In genomic region chr17:49227436-49228261, GRCh38 we compare ENCODE assay signal across 1 cellular context.
TF ChIP-seq lines count a peak whose summit lies in the region.

No MANE protein-coding gene starts in this region.

TF ChIP-seq in GM12878, 131 proteins besides CTCF, POLR2A, EP300 and RAD21 (continued from another document and continues in another):
- TF ChIP-seq, protein P1, sequence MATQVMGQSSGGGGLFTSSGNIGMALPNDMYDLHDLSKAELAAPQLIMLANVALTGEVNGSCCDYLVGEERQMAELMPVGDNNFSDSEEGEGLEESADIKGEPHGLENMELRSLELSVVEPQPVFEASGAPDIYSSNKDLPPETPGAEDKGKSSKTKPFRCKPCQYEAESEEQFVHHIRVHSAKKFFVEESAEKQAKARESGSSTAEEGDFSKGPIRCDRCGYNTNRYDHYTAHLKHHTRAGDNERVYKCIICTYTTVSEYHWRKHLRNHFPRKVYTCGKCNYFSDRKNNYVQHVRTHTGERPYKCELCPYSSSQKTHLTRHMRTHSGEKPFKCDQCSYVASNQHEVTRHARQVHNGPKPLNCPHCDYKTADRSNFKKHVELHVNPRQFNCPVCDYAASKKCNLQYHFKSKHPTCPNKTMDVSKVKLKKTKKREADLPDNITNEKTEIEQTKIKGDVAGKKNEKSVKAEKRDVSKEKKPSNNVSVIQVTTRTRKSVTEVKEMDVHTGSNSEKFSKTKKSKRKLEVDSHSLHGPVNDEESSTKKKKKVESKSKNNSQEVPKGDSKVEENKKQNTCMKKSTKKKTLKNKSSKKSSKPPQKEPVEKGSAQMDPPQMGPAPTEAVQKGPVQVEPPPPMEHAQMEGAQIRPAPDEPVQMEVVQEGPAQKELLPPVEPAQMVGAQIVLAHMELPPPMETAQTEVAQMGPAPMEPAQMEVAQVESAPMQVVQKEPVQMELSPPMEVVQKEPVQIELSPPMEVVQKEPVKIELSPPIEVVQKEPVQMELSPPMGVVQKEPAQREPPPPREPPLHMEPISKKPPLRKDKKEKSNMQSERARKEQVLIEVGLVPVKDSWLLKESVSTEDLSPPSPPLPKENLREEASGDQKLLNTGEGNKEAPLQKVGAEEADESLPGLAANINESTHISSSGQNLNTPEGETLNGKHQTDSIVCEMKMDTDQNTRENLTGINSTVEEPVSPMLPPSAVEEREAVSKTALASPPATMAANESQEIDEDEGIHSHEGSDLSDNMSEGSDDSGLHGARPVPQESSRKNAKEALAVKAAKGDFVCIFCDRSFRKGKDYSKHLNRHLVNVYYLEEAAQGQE (IDR thresholded peaks at IDR 0.05; ENCODE audit: low read depth, low read length) = no peak
- no peak for TF ChIP-seq SREBF2 (IDR thresholded peaks at IDR 0.05; ENCODE audit: low read length)
- TF ChIP-seq SMC3 (IDR thresholded peaks at IDR 0.05; ENCODE audit: borderline replicate concordance, low read length) = peak; percentile 94
- peak; percentile 38 for TF ChIP-seq SKIL (IDR thresholded peaks at IDR 0.05; ENCODE audit: low read depth, poor library complexity, severe bottlenecking)
- no peak for TF ChIP-seq STAT1 (conservative IDR thresholded peaks at IDR 0.05)
- no peak for TF ChIP-seq BCL11A (IDR thresholded peaks at IDR 0.05; ENCODE audit: low read depth, low read length)
- TF ChIP-seq, protein P2, sequence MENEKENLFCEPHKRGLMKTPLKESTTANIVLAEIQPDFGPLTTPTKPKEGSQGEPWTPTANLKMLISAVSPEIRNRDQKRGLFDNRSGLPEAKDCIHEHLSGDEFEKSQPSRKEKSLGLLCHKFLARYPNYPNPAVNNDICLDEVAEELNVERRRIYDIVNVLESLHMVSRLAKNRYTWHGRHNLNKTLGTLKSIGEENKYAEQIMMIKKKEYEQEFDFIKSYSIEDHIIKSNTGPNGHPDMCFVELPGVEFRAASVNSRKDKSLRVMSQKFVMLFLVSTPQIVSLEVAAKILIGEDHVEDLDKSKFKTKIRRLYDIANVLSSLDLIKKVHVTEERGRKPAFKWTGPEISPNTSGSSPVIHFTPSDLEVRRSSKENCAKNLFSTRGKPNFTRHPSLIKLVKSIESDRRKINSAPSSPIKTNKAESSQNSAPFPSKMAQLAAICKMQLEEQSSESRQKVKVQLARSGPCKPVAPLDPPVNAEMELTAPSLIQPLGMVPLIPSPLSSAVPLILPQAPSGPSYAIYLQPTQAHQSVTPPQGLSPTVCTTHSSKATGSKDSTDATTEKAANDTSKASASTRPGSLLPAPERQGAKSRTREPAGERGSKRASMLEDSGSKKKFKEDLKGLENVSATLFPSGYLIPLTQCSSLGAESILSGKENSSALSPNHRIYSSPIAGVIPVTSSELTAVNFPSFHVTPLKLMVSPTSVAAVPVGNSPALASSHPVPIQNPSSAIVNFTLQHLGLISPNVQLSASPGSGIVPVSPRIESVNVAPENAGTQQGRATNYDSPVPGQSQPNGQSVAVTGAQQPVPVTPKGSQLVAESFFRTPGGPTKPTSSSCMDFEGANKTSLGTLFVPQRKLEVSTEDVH (IDR thresholded peaks at IDR 0.05; ENCODE audit: low read depth, partially characterized antibody) = no peak
- no peak for TF ChIP-seq CEBPZ (IDR thresholded peaks at IDR 0.05; ENCODE audit: low read depth, low read length)
- no peak for TF ChIP-seq TCF12 (IDR thresholded peaks at IDR 0.05; ENCODE audit: low read depth, low read length)
- no peak for TF ChIP-seq ZNF274 (IDR thresholded peaks at IDR 0.05; ENCODE audit: insufficient read depth, insufficient read length)
- no peak for TF ChIP-seq SMAD1 (IDR thresholded peaks at IDR 0.05; ENCODE audit: low read depth, partially characterized antibody)
- TF ChIP-seq, protein P3, sequence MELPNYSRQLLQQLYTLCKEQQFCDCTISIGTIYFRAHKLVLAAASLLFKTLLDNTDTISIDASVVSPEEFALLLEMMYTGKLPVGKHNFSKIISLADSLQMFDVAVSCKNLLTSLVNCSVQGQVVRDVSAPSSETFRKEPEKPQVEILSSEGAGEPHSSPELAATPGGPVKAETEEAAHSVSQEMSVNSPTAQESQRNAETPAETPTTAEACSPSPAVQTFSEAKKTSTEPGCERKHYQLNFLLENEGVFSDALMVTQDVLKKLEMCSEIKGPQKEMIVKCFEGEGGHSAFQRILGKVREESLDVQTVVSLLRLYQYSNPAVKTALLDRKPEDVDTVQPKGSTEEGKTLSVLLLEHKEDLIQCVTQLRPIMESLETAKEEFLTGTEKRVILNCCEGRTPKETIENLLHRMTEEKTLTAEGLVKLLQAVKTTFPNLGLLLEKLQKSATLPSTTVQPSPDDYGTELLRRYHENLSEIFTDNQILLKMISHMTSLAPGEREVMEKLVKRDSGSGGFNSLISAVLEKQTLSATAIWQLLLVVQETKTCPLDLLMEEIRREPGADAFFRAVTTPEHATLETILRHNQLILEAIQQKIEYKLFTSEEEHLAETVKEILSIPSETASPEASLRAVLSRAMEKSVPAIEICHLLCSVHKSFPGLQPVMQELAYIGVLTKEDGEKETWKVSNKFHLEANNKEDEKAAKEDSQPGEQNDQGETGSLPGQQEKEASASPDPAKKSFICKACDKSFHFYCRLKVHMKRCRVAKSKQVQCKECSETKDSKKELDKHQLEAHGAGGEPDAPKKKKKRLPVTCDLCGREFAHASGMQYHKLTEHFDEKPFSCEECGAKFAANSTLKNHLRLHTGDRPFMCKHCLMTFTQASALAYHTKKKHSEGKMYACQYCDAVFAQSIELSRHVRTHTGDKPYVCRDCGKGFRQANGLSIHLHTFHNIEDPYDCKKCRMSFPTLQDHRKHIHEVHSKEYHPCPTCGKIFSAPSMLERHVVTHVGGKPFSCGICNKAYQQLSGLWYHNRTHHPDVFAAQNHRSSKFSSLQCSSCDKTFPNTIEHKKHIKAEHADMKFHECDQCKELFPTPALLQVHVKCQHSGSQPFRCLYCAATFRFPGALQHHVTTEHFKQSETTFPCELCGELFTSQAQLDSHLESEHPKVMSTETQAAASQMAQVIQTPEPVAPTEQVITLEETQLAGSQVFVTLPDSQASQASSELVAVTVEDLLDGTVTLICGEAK (IDR thresholded peaks at IDR 0.05; ENCODE audit: borderline replicate concordance) = no peak
- TF ChIP-seq, protein P4, sequence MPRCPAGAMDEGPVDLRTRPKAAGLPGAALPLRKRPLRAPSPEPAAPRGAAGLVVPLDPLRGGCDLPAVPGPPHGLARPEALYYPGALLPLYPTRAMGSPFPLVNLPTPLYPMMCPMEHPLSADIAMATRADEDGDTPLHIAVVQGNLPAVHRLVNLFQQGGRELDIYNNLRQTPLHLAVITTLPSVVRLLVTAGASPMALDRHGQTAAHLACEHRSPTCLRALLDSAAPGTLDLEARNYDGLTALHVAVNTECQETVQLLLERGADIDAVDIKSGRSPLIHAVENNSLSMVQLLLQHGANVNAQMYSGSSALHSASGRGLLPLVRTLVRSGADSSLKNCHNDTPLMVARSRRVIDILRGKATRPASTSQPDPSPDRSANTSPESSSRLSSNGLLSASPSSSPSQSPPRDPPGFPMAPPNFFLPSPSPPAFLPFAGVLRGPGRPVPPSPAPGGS (IDR thresholded peaks at IDR 0.05; ENCODE audit: borderline replicate concordance, insufficient read depth, low read depth, low read length, poor library complexity, severe bottlenecking) = no peak
- TF ChIP-seq MEF2B (IDR thresholded peaks at IDR 0.05; ENCODE audit: partially characterized antibody, poor library complexity, severe bottlenecking) = no peak
- TF ChIP-seq YBX1 (IDR thresholded peaks at IDR 0.05) = no peak
- TF ChIP-seq, protein P5, sequence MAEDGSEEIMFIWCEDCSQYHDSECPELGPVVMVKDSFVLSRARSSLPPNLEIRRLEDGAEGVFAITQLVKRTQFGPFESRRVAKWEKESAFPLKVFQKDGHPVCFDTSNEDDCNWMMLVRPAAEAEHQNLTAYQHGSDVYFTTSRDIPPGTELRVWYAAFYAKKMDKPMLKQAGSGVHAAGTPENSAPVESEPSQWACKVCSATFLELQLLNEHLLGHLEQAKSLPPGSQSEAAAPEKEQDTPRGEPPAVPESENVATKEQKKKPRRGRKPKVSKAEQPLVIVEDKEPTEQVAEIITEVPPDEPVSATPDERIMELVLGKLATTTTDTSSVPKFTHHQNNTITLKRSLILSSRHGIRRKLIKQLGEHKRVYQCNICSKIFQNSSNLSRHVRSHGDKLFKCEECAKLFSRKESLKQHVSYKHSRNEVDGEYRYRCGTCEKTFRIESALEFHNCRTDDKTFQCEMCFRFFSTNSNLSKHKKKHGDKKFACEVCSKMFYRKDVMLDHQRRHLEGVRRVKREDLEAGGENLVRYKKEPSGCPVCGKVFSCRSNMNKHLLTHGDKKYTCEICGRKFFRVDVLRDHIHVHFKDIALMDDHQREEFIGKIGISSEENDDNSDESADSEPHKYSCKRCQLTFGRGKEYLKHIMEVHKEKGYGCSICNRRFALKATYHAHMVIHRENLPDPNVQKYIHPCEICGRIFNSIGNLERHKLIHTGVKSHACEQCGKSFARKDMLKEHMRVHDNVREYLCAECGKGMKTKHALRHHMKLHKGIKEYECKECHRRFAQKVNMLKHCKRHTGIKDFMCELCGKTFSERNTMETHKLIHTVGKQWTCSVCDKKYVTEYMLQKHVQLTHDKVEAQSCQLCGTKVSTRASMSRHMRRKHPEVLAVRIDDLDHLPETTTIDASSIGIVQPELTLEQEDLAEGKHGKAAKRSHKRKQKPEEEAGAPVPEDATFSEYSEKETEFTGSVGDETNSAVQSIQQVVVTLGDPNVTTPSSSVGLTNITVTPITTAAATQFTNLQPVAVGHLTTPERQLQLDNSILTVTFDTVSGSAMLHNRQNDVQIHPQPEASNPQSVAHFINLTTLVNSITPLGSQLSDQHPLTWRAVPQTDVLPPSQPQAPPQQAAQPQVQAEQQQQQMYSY (CRISPR knock-in tag; IDR thresholded peaks at IDR 0.05) = 0 out of 2 replicates have a peak, but pooled peaks have one; percentile 7
- TF ChIP-seq EZH2 (IDR thresholded peaks at IDR 0.05; ENCODE audit: borderline replicate concordance, control insufficient read depth, low read depth, low read length) = no peak
- TF ChIP-seq IRF5 (IDR thresholded peaks at IDR 0.05; ENCODE audit: borderline replicate concordance) = no peak
- no peak for TF ChIP-seq FOXK2 (IDR thresholded peaks at IDR 0.05)
- no peak for TF ChIP-seq SUZ12 (IDR thresholded peaks at IDR 0.05; ENCODE audit: unreplicated experiment)
- TF ChIP-seq POLR2AphosphoS2 (IDR thresholded peaks at IDR 0.05; ENCODE audit: low read depth, low read length) = no peak
- TF ChIP-seq CBFB (IDR thresholded peaks at IDR 0.05; ENCODE audit: low read depth) = 0 out of 2 replicates have a peak, but pooled peaks have one; percentile 21
- no peak for TF ChIP-seq RAD51 (IDR thresholded peaks at IDR 0.05)
- TF ChIP-seq CREM (IDR thresholded peaks at IDR 0.05; ENCODE audit: low read depth) = no peak
- no peak for TF ChIP-seq MYC (IDR thresholded peaks at IDR 0.05; ENCODE audit: insufficient read depth, insufficient read length, insufficient replicate concordance, low read length, severe bottlenecking)
- TF ChIP-seq CHD4 (IDR thresholded peaks at IDR 0.05) = no peak
- TF ChIP-seq MEF2A (IDR thresholded peaks at IDR 0.05; ENCODE audit: insufficient read depth, low read depth, low read length) = no peak
- TF ChIP-seq BACH1 (IDR thresholded peaks at IDR 0.05; ENCODE audit: borderline replicate concordance) = no peak
